1 cellular context compared by ENCODE assay signal in the genomic region with DNA sequence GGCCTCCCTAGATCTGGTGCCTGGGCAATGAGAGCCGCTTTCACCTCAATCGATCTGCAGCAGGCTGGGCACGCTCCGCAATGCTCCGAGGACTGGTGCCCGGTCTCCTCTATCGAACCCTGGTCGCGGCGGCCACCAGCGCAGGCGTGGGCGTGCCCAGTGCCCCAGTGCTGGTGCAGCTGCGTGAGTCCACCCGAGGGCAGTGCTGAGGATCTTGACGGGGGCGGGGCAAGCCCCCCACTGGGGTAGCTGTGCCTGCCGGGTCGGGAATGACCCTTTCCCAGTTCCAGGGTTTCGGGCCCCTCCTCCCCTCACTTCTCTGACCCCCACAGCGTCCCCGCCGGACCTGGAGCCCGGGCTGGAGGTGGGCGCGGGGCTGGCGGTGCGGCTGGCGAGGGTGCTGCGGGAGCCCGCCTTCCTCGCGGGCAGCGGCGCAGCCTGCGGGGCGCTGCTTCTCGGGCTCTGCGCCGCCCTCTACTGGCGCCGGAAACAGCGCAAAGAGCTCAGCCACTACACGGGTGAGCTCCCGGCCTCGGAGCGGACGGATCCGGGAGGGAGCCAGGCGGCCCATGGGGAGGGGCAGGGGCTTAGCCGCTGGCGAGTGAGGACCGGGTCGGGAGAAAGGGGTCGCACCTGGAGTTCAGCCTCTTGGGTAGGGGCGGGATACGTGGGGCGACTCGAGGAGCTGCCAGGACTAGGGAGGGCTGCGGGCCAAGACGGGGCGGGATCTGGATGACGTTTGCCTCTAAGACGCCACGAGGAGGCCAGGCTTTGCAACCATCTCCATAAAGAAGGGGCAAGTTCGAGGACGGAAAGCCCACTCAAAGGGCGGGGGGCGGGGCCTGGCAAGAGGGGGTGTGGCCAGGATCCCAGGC.
TF ChIP-seq lines count a peak whose summit lies in the region.

No MANE protein-coding gene starts in this region.

TF ChIP-seq in K562, 482 proteins besides CTCF, POLR2A, EP300 and RAD21 (continued from another document):
- TF ChIP-seq, protein P1, sequence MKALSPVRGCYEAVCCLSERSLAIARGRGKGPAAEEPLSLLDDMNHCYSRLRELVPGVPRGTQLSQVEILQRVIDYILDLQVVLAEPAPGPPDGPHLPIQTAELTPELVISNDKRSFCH (CRISPR knock-in tag; IDR thresholded peaks at IDR 0.05) = no peak
- TF ChIP-seq, protein P1 (tag; IDR thresholded peaks at IDR 0.05) = 0 out of 2 replicates have a peak, but pooled peaks have one; percentile 35
- TF ChIP-seq TRIM24 (IDR thresholded peaks at IDR 0.05) (0 out of 4 replicates have a peak, but pooled peaks of 1 of the 2 experiments have one; percentile 43), HIVEP1 (CRISPR knock-in tag; IDR thresholded peaks at IDR 0.05) (no peak), ZNF644 (tag; IDR thresholded peaks at IDR 0.05; ENCODE audit: low read depth) (no peak), HNRNPL (IDR thresholded peaks at IDR 0.05; ENCODE audit: low read depth, low read length) (peak; percentile 91), SUPT5H (IDR thresholded peaks at IDR 0.05) (peak; percentile 73), SREBF2 (CRISPR knock-in tag; IDR thresholded peaks at IDR 0.05) (no peak), MYNN (IDR thresholded peaks at IDR 0.05) (no peak), MYNN (CRISPR knock-in tag; IDR thresholded peaks at IDR 0.05) (no peak), HDAC1 (IDR thresholded peaks at IDR 0.05) (peak in 1 of 2 experiments; percentile 44; a peak in 1 of 4 replicates), HMG20A (CRISPR knock-in tag; conservative IDR thresholded peaks at IDR 0.05) (no peak), SLC30A9 (CRISPR knock-in tag; IDR thresholded peaks at IDR 0.05) (no peak), MAZ (CRISPR knock-in tag; conservative IDR thresholded peaks at IDR 0.05 in 1 of 2, IDR thresholded peaks at IDR 0.05 in 1 of 2) (peak; percentile 57 to 83; a peak in 3 of 4 replicates), ILK (tag; IDR thresholded peaks at IDR 0.05; ENCODE audit: borderline replicate concordance, low read depth) (no peak), NFE2 (IDR thresholded peaks at IDR 0.05; ENCODE audit: low read depth) (no peak), CBX8 (IDR thresholded peaks at IDR 0.05; ENCODE audit: borderline replicate concordance, extremely low read depth, low read depth, low read length, poor library complexity, severe bottlenecking) (no peak), NFATC3 (IDR thresholded peaks at IDR 0.05) (no peak), E2F3 (CRISPR knock-in tag; IDR thresholded peaks at IDR 0.05) (peak; percentile 26; the same call in 1 of the 2 replicates), SMAD1 (IDR thresholded peaks at IDR 0.05; ENCODE audit: low read depth, low read length, partially characterized antibody) (no peak), RBFOX2 (IDR thresholded peaks at IDR 0.05; ENCODE audit: low read depth, low read length) (peak; percentile 87), ZNF584 (CRISPR knock-in tag; IDR thresholded peaks at IDR 0.05; ENCODE audit: low read depth) (no peak), GATAD2B (IDR thresholded peaks at IDR 0.05; ENCODE audit: borderline replicate concordance) (peak; percentile 66; the same call in 1 of the 2 replicates), ZBTB7A (IDR thresholded peaks at IDR 0.05; ENCODE audit: borderline replicate concordance, control insufficient read depth, low read depth, low read length) (peak; percentile 59; the same call in 1 of the 2 replicates), MTA3 (IDR thresholded peaks at IDR 0.05; ENCODE audit: borderline replicate concordance) (peak; percentile 81; the same call in 1 of the 2 replicates), TAF7 (tag; IDR thresholded peaks at IDR 0.05) (no peak), ZBTB8A (IDR thresholded peaks at IDR 0.05; ENCODE audit: partially characterized antibody) (no peak), CBX5 (IDR thresholded peaks at IDR 0.05; ENCODE audit: borderline replicate concordance, low read depth) (0 out of 2 replicates have a peak, but pooled peaks have one; percentile 9), CHCHD3 (CRISPR knock-in tag; IDR thresholded peaks at IDR 0.05) (no peak), ATF1 (CRISPR knock-in tag; IDR thresholded peaks at IDR 0.05) (no peak; the same call in 1 of the 2 replicates), ATF1 (tag; IDR thresholded peaks at IDR 0.05) (peak; percentile 90), PHF21A (IDR thresholded peaks at IDR 0.05; ENCODE audit: borderline replicate concordance, low read depth) (no peak), ZNF146 (CRISPR knock-in tag; IDR thresholded peaks at IDR 0.05; ENCODE audit: unreplicated experiment) (no peak), RBM14 (IDR thresholded peaks at IDR 0.05; ENCODE audit: borderline replicate concordance, insufficient read depth, low read depth, low read length) (no peak), EP400 (IDR thresholded peaks at IDR 0.05) (peak; percentile 76; the same call in 1 of the 2 replicates), ZNF41 (CRISPR knock-in tag; conservative IDR thresholded peaks at IDR 0.05) (no peak), SNIP1 (IDR thresholded peaks at IDR 0.05; ENCODE audit: low read depth) (no peak), DPF2 (IDR thresholded peaks at IDR 0.05) (0 out of 2 replicates have a peak, but pooled peaks have one; percentile 14), ETV1 (tag; conservative IDR thresholded peaks at IDR 0.05; ENCODE audit: low read depth) (peak; percentile 98), YBX1 (IDR thresholded peaks at IDR 0.05) (no peak), TAF1 (IDR thresholded peaks at IDR 0.05; ENCODE audit: control insufficient read depth, extremely low read depth, insufficient read depth, low read length, severe bottlenecking) (peak; percentile 46), MYC (IDR thresholded peaks at IDR 0.05; ENCODE audit: low read depth, low read length) (0 out of 2 replicates have a peak, but pooled peaks have one; percentile 43), MYC (CRISPR knock-in tag; IDR thresholded peaks at IDR 0.05; ENCODE audit: borderline replicate concordance, low read depth) (no peak), L3MBTL2 (IDR thresholded peaks at IDR 0.05) (peak; percentile 78), CBX3 (IDR thresholded peaks at IDR 0.05; ENCODE audit: borderline replicate concordance in 1 of 2, low read length in 2 of 2) (peak in 1 of 2 experiments; percentile 54; a peak in 1 of 3 replicates), EGR1 (conservative IDR thresholded peaks at IDR 0.05) (peak; percentile 68), ZC3H8 (IDR thresholded peaks at IDR 0.05) (no peak), HNRNPUL1 (IDR thresholded peaks at IDR 0.05; ENCODE audit: low read length) (no peak), ZNF354B (CRISPR knock-in tag; IDR thresholded peaks at IDR 0.05) (no peak), MIER1 (IDR thresholded peaks at IDR 0.05; ENCODE audit: low read depth) (no peak), ARID1B (IDR thresholded peaks at IDR 0.05) (peak; percentile 36; the same call in 1 of the 2 replicates), MYBL2 (IDR thresholded peaks at IDR 0.05; ENCODE audit: low read depth) (no peak), MYBL2 (CRISPR knock-in tag; IDR thresholded peaks at IDR 0.05; ENCODE audit: borderline replicate concordance) (no peak)
- TF ChIP-seq, protein P2, sequence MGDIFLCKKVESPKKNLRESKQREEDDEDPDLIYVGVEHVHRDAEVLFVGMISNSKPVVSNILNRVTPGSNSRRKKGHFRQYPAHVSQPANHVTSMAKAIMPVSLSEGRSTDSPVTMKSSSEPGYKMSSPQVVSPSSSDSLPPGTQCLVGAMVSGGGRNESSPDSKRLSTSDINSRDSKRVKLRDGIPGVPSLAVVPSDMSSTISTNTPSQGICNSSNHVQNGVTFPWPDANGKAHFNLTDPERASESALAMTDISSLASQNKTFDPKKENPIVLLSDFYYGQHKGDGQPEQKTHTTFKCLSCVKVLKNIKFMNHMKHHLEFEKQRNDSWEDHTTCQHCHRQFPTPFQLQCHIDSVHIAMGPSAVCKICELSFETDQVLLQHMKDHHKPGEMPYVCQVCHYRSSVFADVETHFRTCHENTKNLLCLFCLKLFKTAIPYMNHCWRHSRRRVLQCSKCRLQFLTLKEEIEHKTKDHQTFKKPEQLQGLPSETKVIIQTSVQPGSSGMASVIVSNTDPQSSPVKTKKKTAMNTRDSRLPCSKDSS (IDR thresholded peaks at IDR 0.05; ENCODE audit: low read depth, partially characterized antibody) = no peak
- TF ChIP-seq, protein P3, sequence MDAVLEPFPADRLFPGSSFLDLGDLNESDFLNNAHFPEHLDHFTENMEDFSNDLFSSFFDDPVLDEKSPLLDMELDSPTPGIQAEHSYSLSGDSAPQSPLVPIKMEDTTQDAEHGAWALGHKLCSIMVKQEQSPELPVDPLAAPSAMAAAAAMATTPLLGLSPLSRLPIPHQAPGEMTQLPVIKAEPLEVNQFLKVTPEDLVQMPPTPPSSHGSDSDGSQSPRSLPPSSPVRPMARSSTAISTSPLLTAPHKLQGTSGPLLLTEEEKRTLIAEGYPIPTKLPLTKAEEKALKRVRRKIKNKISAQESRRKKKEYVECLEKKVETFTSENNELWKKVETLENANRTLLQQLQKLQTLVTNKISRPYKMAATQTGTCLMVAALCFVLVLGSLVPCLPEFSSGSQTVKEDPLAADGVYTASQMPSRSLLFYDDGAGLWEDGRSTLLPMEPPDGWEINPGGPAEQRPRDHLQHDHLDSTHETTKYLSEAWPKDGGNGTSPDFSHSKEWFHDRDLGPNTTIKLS (IDR thresholded peaks at IDR 0.05; ENCODE audit: borderline replicate concordance, low read depth) = peak; percentile 51; the same call in 1 of the 2 replicates
- TF ChIP-seq, protein P4, sequence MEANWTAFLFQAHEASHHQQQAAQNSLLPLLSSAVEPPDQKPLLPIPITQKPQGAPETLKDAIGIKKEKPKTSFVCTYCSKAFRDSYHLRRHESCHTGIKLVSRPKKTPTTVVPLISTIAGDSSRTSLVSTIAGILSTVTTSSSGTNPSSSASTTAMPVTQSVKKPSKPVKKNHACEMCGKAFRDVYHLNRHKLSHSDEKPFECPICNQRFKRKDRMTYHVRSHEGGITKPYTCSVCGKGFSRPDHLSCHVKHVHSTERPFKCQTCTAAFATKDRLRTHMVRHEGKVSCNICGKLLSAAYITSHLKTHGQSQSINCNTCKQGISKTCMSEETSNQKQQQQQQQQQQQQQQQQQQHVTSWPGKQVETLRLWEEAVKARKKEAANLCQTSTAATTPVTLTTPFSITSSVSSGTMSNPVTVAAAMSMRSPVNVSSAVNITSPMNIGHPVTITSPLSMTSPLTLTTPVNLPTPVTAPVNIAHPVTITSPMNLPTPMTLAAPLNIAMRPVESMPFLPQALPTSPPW (CRISPR knock-in tag; IDR thresholded peaks at IDR 0.05) = peak; percentile 82
- TF ChIP-seq, protein P5, sequence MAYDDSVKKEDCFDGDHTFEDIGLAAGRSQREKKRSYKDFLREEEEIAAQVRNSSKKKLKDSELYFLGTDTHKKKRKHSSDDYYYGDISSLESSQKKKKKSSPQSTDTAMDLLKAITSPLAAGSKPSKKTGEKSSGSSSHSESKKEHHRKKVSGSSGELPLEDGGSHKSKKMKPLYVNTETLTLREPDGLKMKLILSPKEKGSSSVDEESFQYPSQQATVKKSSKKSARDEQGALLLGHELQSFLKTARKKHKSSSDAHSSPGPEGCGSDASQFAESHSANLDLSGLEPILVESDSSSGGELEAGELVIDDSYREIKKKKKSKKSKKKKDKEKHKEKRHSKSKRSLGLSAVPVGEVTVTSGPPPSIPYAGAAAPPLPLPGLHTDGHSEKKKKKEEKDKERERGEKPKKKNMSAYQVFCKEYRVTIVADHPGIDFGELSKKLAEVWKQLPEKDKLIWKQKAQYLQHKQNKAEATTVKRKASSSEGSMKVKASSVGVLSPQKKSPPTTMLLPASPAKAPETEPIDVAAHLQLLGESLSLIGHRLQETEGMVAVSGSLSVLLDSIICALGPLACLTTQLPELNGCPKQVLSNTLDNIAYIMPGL (CRISPR knock-in tag; IDR thresholded peaks at IDR 0.05) = peak; percentile 55; the same call in 1 of the 2 replicates
- TF ChIP-seq, protein P6, sequence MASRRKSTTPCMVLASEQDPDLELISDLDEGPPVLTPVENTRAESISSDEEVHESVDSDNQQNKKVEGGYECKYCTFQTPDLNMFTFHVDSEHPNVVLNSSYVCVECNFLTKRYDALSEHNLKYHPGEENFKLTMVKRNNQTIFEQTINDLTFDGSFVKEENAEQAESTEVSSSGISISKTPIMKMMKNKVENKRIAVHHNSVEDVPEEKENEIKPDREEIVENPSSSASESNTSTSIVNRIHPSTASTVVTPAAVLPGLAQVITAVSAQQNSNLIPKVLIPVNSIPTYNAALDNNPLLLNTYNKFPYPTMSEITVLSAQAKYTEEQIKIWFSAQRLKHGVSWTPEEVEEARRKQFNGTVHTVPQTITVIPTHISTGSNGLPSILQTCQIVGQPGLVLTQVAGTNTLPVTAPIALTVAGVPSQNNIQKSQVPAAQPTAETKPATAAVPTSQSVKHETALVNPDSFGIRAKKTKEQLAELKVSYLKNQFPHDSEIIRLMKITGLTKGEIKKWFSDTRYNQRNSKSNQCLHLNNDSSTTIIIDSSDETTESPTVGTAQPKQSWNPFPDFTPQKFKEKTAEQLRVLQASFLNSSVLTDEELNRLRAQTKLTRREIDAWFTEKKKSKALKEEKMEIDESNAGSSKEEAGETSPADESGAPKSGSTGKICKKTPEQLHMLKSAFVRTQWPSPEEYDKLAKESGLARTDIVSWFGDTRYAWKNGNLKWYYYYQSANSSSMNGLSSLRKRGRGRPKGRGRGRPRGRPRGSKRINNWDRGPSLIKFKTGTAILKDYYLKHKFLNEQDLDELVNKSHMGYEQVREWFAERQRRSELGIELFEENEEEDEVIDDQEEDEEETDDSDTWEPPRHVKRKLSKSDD (conservative IDR thresholded peaks at IDR 0.05; ENCODE audit: low read length) = no peak
- TF ChIP-seq, protein P7, sequence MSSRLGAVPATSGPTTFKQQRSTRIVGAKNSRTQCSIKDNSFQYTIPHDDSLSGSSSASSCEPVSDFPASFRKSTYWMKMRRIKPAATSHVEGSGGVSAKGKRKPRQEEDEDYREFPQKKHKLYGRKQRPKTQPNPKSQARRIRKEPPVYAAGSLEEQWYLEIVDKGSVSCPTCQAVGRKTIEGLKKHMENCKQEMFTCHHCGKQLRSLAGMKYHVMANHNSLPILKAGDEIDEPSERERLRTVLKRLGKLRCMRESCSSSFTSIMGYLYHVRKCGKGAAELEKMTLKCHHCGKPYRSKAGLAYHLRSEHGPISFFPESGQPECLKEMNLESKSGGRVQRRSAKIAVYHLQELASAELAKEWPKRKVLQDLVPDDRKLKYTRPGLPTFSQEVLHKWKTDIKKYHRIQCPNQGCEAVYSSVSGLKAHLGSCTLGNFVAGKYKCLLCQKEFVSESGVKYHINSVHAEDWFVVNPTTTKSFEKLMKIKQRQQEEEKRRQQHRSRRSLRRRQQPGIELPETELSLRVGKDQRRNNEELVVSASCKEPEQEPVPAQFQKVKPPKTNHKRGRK (tag; IDR thresholded peaks at IDR 0.05) = no peak
- TF ChIP-seq, protein P8, sequence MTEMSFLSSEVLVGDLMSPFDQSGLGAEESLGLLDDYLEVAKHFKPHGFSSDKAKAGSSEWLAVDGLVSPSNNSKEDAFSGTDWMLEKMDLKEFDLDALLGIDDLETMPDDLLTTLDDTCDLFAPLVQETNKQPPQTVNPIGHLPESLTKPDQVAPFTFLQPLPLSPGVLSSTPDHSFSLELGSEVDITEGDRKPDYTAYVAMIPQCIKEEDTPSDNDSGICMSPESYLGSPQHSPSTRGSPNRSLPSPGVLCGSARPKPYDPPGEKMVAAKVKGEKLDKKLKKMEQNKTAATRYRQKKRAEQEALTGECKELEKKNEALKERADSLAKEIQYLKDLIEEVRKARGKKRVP (CRISPR knock-in tag; IDR thresholded peaks at IDR 0.05) = no peak
